9 cellular contexts compared by ENCODE assay signal in genomic region chr12:107091381-107091780, GRCh38. TPM values are rescaled to one million over a fixed set of nuclear protein-coding genes. Genes with fewer than 3 reads are reported as not detected.
DNase-seq lines count a peak whose midpoint lies in the region; ATAC-seq and TF ChIP-seq lines count a peak whose summit lies in the region.
"Had no signal": no experiment of that assay in that cellular context is flagged by ENCODE, and none has a peak within 500 bp of the region (broad histone marks: within the 10 kb centered on the region; RNA-seq: fewer than 3 reads in every experiment).

No MANE protein-coding gene starts in this region.

- H3K9me3 ChIP-seq in cardiac muscle cell (ENCODE audit: low read depth): no peaks in the 10 kb centered on the region
- H3K9me3 ChIP-seq in adipocyte (ENCODE audit: control insufficient read depth, low read length): no peaks in the 10 kb centered on the region
- no peaks in the 10 kb centered on the region for H3K9me3 ChIP-seq in upper lobe of right lung
- H3K9me3 ChIP-seq in WERI-Rb-1 (ENCODE audit: severe bottlenecking): peaks cover 1% of the 10 kb centered on the region

- H3K27me3 ChIP-seq in cardiac muscle cell (no peaks in the 10 kb centered on the region), adipocyte (replicated peaks; ENCODE audit: control insufficient read depth, insufficient read depth, low read length) (no peaks in the 10 kb centered on the region), upper lobe of right lung (no peaks in the 10 kb centered on the region), WERI-Rb-1 (ENCODE audit: insufficient read depth, low read depth, severe bottlenecking) (no peaks in the 10 kb centered on the region)

- intact Hi-C loops in left ventricle myocardium superior (cut with micrococcal nuclease): no loop called here
- intact Hi-C loops in upper lobe of right lung (cut with DNase I): no loop called here

- no peaks in the 10 kb centered on the region for H3K36me3 ChIP-seq in cardiac muscle cell
- no peaks in the 10 kb centered on the region for H3K36me3 ChIP-seq in adipocyte (ENCODE audit: control insufficient read depth, insufficient read depth, low read length, severe bottlenecking)
- H3K36me3 ChIP-seq in upper lobe of right lung: no peaks in the 10 kb centered on the region
- H3K36me3 ChIP-seq in WERI-Rb-1: no peaks in the 10 kb centered on the region

- H3K4me3 ChIP-seq in cardiac muscle cell (peak overlapping the region; percentile 84), adipocyte (ENCODE audit: low read length) (peak overlapping the region; percentile 93), upper lobe of right lung (peak overlapping the region; percentile 83), WERI-Rb-1 (ENCODE audit: low read depth, low read length) (no peak overlapping the region)

- DNase-seq in cardiac muscle cell (ENCODE audit: low read depth in 1 of 2, low spot score in 1 of 2) (peak in 1 of 2 donors; percentile 86), left ventricle myocardium superior (no peak), adipocyte (ENCODE audit: low read depth) (peak; percentile 48), iris pigment epithelial cell (ENCODE audit: low read depth) (peak; percentile 75), upper lobe of right lung (no peak), WERI-Rb-1 (no peak), D341Med (ENCODE audit: low spot score) (no peak), DMS53 treated with DMSO at 0.1 percent for 48 hours (lab: John Stamatoyannopoulos, UW; ENCODE audit: unreplicated experiment) (no peak)
- DNase-seq: activated T-cell treated with anti-CD3 and anti-CD28 coated beads for 4 hours had no signal

- H3K4me1 ChIP-seq in cardiac muscle cell (ENCODE audit: low read depth) (peaks cover 6% of the 10 kb centered on the region), adipocyte (ENCODE audit: control insufficient read depth, insufficient read depth, low read length) (peaks cover 24% of the 10 kb centered on the region), upper lobe of right lung (peaks cover 20% of the 10 kb centered on the region)

- no peak for TF ChIP-seq CTCF in cardiac muscle cell (IDR thresholded peaks at IDR 0.05; ENCODE audit: low read depth, low read length)
- no peak for TF ChIP-seq CTCF in upper lobe of right lung (IDR thresholded peaks at IDR 0.05)
- no peak for TF ChIP-seq CTCF in WERI-Rb-1 (IDR thresholded peaks at IDR 0.05; ENCODE audit: low read depth, low read length)

- ATAC-seq in left ventricle myocardium superior (no peak), upper lobe of right lung (no peak)

- peak overlapping the region; percentile 99 for H3K27ac ChIP-seq in cardiac muscle cell
- H3K27ac ChIP-seq in upper lobe of right lung: peak overlapping the region; percentile 12
- H3K27ac ChIP-seq in WERI-Rb-1: no peak overlapping the region

- H3K9ac ChIP-seq in adipocyte (ENCODE audit: low read length): peak overlapping the region; percentile 19

RNA-seq across cellular contexts. Expression of gene CRY1, which starts 2.0 kb away (rescaled TPM):
- total RNA-seq in cardiac muscle cell: 36.5 and 55.1 TPM in 2 replicates
- polyA plus RNA-seq in cardiac muscle cell: 23.3 and 31.9 TPM in 2 replicates
- total RNA-seq in left ventricle myocardium superior: 9.3 TPM
- 16.9 TPM for total RNA-seq in upper lobe of right lung

Comparison
In these comparisons a context has a peak if more than half of its experiments do, and no peak if none do; other contexts are left out.
1. DNase-seq: peak in adipocyte (single experiment) and iris pigment epithelial cell (single experiment); none in left ventricle myocardium superior (single experiment), upper lobe of right lung (single experiment), WERI-Rb-1 (single experiment), D341Med (single experiment) and DMS53 treated with DMSO at 0.1 percent for 48 hours (single experiment).